14 cellular contexts compared by ENCODE assay signal in genomic region chr5:43335681-43336080, GRCh38.
"Had no signal": no experiment of that assay in that cellular context is flagged by ENCODE, and none has a peak within 500 bp of the region (broad histone marks: within the 10 kb centered on the region; RNA-seq: fewer than 3 reads in every experiment).

No MANE protein-coding gene starts in this region.

- H3K4me3 Mint-ChIP-seq: memory B cell had no signal

- DNase-seq: activated CD4-positive, CD25-positive, alpha-beta regulatory T cell treated with anti-CD3 and anti-CD28 coated beads, Interleukin-2, amount 50 U/mL, for 72 hours; activated CD8-positive, alpha-beta memory T cell treated with anti-CD3 and anti-CD28 coated beads, Interleukin-2, amount 50 U/mL, for 4 hours; activated naive CD4-positive, alpha-beta T cell; cerebellar nuclear complex; effector CD4-positive, alpha-beta T cell; occipital lobe; posterior cingulate gyrus; retina; stimulated activated CD8-positive, alpha-beta memory T cell treated with anti-CD3 and anti-CD28 coated beads, Interleukin-4, amount 100 ng/mL, for 48 hours; stimulated activated naive CD4-positive, alpha-beta T cell; T1000; uterus had no signal

- H3K27ac Mint-ChIP-seq: memory B cell had no signal

- FAIRE-seq: bronchial epithelial cell had no signal

- H3K4me1 Mint-ChIP-seq: memory B cell had no signal
